In genomic region chr7:112262804-112263203, GRCh38 we compare ENCODE assay signal across 1 cellular context.
TF ChIP-seq lines count a peak whose summit lies in the region.

No MANE protein-coding gene starts in this region.

TF ChIP-seq in K562, 482 proteins besides CTCF, POLR2A, EP300 and RAD21:
- TF ChIP-seq BRD9 (IDR thresholded peaks at IDR 0.05; ENCODE audit: low read depth, partially characterized antibody) (no peak), ZNF277 (CRISPR knock-in tag; IDR thresholded peaks at IDR 0.05; ENCODE audit: borderline replicate concordance) (peak; percentile 72; the same call in 1 of the 2 replicates), CC2D1A (IDR thresholded peaks at IDR 0.05) (no peak), SAFB (IDR thresholded peaks at IDR 0.05; ENCODE audit: borderline replicate concordance, low read depth, low read length) (0 out of 2 replicates have a peak, but pooled peaks have one; percentile 16)
